ENCODE assay signal across 8 cellular contexts in genomic region chr1:66380452-66381212, GRCh38.
DNase-seq lines count a peak whose midpoint lies in the region; ATAC-seq, FAIRE-seq and TF ChIP-seq lines count a peak whose summit lies in the region.

No MANE protein-coding gene starts in this region.

- no peaks in the 10 kb centered on the region for H3K27me3 ChIP-seq in dorsolateral prefrontal cortex

- TF ChIP-seq POLR2A in GM12892 (IDR thresholded peaks at IDR 0.05; ENCODE audit: low read depth, low read length) = no peak

- TF ChIP-seq CTCF in cardiac fibroblast (IDR thresholded peaks at IDR 0.05; ENCODE audit: low read depth, low read length) (no peak), dorsolateral prefrontal cortex (IDR thresholded peaks at IDR 0.05 in 54 of 56, conservative IDR thresholded peaks at IDR 0.05 in 2 of 56; ENCODE audit: low read depth in 1 of 56, partially characterized antibody in 56 of 56) (no peak)

- ATAC-seq in GM21360 (IDR thresholded peaks at IDR 0.05; ENCODE audit: unreplicated experiment) (peak; percentile 99), HG03469 (IDR thresholded peaks at IDR 0.05; ENCODE audit: unreplicated experiment) (peak; percentile 96)

- no peak overlapping the region for H3K27ac ChIP-seq in dorsolateral prefrontal cortex

- intact Hi-C loops in dorsolateral prefrontal cortex (cut with DNase I) = no loop called here

- H3K4me3 ChIP-seq in cardiac fibroblast (replicated peaks in 1 of 2; ENCODE audit: low read depth in 2 of 2, low read length in 2 of 2) (no peak overlapping the region), dorsolateral prefrontal cortex (peak overlapping the region in 1 of 59 donors; percentile 23)

- FAIRE-seq in GM12892 (lab: Jason Lieb, UNC) = peak; percentile 88

- DNase-seq in GM12892 (ENCODE audit: insufficient read length) = no peak
- peak; percentile 28 to 55 for DNase-seq in cardiac fibroblast (ENCODE audit: low read depth in 2 of 2)
- no peak for DNase-seq in dorsolateral prefrontal cortex
- DNase-seq in T1000 (lab: John Stamatoyannopoulos, UW) = no peak
- DNase-seq in kidney glomerular epithelial cell (lab: John Stamatoyannopoulos, UW) = no peak
- no peak for DNase-seq in NCI-H187 treated with DMSO at 0.1 percent for 48 hours (lab: John Stamatoyannopoulos, UW)

Comparison
In these comparisons a context has a peak if more than half of its experiments do, and no peak if none do; other contexts are left out.
1. DNase-seq: peak in cardiac fibroblast (2 of 2); none in GM12892 (single experiment), dorsolateral prefrontal cortex (0 of 10), T1000 (single experiment), kidney glomerular epithelial cell (single experiment) and NCI-H187 treated with DMSO at 0.1 percent for 48 hours (single experiment).